In the genomic region with DNA sequence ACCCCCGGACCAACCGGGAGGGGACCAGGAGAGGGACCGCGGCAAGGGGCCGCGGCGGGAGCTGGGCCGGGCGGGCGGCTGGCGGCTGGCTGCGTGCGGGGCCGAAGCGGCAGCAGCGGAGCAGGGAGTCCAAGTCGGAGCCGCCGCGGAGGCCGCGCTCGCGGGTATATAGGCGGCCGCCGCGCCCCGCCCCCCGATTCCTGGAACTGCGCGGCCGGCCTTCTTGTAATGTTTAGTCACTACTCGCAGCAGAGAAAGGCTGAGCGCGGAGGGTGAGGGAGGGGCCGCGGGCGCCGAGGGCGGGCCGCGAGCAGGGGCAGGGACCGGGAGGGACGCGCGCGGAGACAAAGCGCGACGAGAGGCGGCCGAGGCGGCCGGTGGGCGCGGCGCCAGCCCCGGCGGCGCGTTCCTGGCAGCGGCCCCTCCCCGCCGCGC, we compare ENCODE assay signal across 8 cellular contexts. TPM values are rescaled to one million over a fixed set of nuclear protein-coding genes. Genes with fewer than 3 reads are reported as not detected.
A peak's percentile ranks its signal among the peaks of the same experiment; 100 is the strongest.
DNase-seq lines count a peak whose midpoint lies in the region; ATAC-seq and TF ChIP-seq lines count a peak whose summit lies in the region.

A gene with protein sequence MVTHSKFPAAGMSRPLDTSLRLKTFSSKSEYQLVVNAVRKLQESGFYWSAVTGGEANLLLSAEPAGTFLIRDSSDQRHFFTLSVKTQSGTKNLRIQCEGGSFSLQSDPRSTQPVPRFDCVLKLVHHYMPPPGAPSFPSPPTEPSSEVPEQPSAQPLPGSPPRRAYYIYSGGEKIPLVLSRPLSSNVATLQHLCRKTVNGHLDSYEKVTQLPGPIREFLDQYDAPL (minus strand): TSS at position 142 of the 435 bp plus-strand sequence. CDS start 982 bp downstream, outside the sequence.

- no peaks in the 10 kb centered on the region for H3K79me2 ChIP-seq in parathyroid adenoma

- no peak for TF ChIP-seq CTCF in parathyroid adenoma (IDR thresholded peaks at IDR 0.05)

- no peaks in the 10 kb centered on the region for H3K36me3 ChIP-seq in parathyroid adenoma (ENCODE audit: control insufficient read depth, insufficient read depth, low read length)
- peaks cover 24% of the 10 kb centered on the region for H3K36me3 ChIP-seq in thymus (ENCODE audit: control insufficient read depth, insufficient read depth)

- peak within 1 kb of the TSS; percentile 90 for H2AFZ ChIP-seq in parathyroid adenoma

- peak within 1 kb of the TSS; percentile 77 to 84 (median 84) for H3K4me3 Mint-ChIP-seq in T-cell
- peak within 1 kb of the TSS; percentile 88 for H3K4me3 Mint-ChIP-seq in activated naive CD8-positive, alpha-beta T cell treated with anti-CD3 and anti-CD28 coated beads, Interleukin-2, amount 50 U/mL, for 24 hours

- ATAC-seq in T-cell (replicated peaks in 1 of 4) (peak; percentile 71 to 81 (median 80)), Right ventricle myocardium superior (ENCODE audit: poor library complexity) (peak; percentile 81)
- ATAC-seq in activated naive CD8-positive, alpha-beta T cell treated with anti-CD3 and anti-CD28 coated beads, Interleukin-2, amount 50 U/mL, for 24 hours = peak; percentile 70

- H3K4me1 ChIP-seq in parathyroid adenoma (no peaks in the 10 kb centered on the region), thymus (ENCODE audit: control insufficient read depth, insufficient read depth, low read length) (peaks cover 34% of the 10 kb centered on the region)

- under 1% methylated on average over 66 of the region's 66 CpGs for WGBS in thymus

- H3K9me3 ChIP-seq in parathyroid adenoma (ENCODE audit: control insufficient read depth, low read length) (no peaks in the 10 kb centered on the region), thymus (ENCODE audit: control insufficient read depth) (no peaks in the 10 kb centered on the region)

- H3K27ac ChIP-seq in parathyroid adenoma (peak within 1 kb of the TSS; percentile 81), thymus (ENCODE audit: low read depth) (peak within 1 kb of the TSS; percentile 83)

- peaks cover 35 to 48% (median 46%) of the 10 kb centered on the region in 3 donors for H3K4me1 Mint-ChIP-seq in T-cell
- H3K4me1 Mint-ChIP-seq in activated naive CD8-positive, alpha-beta T cell treated with anti-CD3 and anti-CD28 coated beads, Interleukin-2, amount 50 U/mL, for 24 hours = peaks cover 51% of the 10 kb centered on the region

- intact Hi-C loops in Right ventricle myocardium superior (cut with DNase I) = loop anchor here (2.0 to 5.0 kb wide), 2 partner anchors 63 to 68 kb away; no protein-coding TSS in a partner anchor

- CTCF ChIA-PET in T-cell (lab: Charles Lee) = interaction anchor here in 1 of 2 donors (0.9 kb wide), 1 partner anchor 22 kb away, joined by 3 read pairs; no protein-coding TSS in a partner anchor

- DNase-seq in DMS153 treated with DMSO at 0.1 percent for 48 hours (lab: John Stamatoyannopoulos, UW; ENCODE audit: unreplicated experiment) = peak; percentile 88
- DNase-seq in HCEC 1CT = peak; percentile 97
- peak; percentile 70 for DNase-seq in NCI-H1417 treated with DMSO at 0.1 percent for 48 hours (lab: John Stamatoyannopoulos, UW)
- DNase-seq in T-cell = peak; percentile 78 to 96 (median 94)
- peak; percentile 96 for DNase-seq in activated naive CD8-positive, alpha-beta T cell treated with anti-CD3 and anti-CD28 coated beads, Interleukin-2, amount 50 U/mL, for 24 hours
- DNase-seq in Right ventricle myocardium superior = peak; percentile 97

- H3K27me3 ChIP-seq in parathyroid adenoma (ENCODE audit: control insufficient read depth, insufficient read depth, low read length) (no peaks in the 10 kb centered on the region), thymus (ENCODE audit: control insufficient read depth, insufficient read depth) (peaks cover 19% of the 10 kb centered on the region)

- peak within 1 kb of the TSS; percentile 83 for H3K9ac ChIP-seq in parathyroid adenoma

- H3K27ac Mint-ChIP-seq in T-cell = peak within 1 kb of the TSS; percentile 86 to 88
- peak within 1 kb of the TSS; percentile 91 for H3K27ac Mint-ChIP-seq in activated naive CD8-positive, alpha-beta T cell treated with anti-CD3 and anti-CD28 coated beads, Interleukin-2, amount 50 U/mL, for 24 hours

- H3K9me3 Mint-ChIP-seq in T-cell = no peaks in the 10 kb centered on the region
- no peaks in the 10 kb centered on the region for H3K9me3 Mint-ChIP-seq in activated naive CD8-positive, alpha-beta T cell treated with anti-CD3 and anti-CD28 coated beads, Interleukin-2, amount 50 U/mL, for 24 hours

- H3K36me3 Mint-ChIP-seq in T-cell = peaks cover 9% of the 10 kb centered on the region
- peaks cover 28% of the 10 kb centered on the region for H3K36me3 Mint-ChIP-seq in activated naive CD8-positive, alpha-beta T cell treated with anti-CD3 and anti-CD28 coated beads, Interleukin-2, amount 50 U/mL, for 24 hours (ENCODE audit: low read depth)

- H3K27me3 Mint-ChIP-seq in T-cell = peaks cover 0 to 5% of the 10 kb centered on the region in 2 donors
- peaks cover 18% of the 10 kb centered on the region for H3K27me3 Mint-ChIP-seq in activated naive CD8-positive, alpha-beta T cell treated with anti-CD3 and anti-CD28 coated beads, Interleukin-2, amount 50 U/mL, for 24 hours

- H3K4me3 ChIP-seq in parathyroid adenoma (ENCODE audit: low read depth, low read length) = peak within 1 kb of the TSS; percentile 65
- H3K4me3 ChIP-seq in thymus (ENCODE audit: low read length) = peak within 1 kb of the TSS; percentile 70

- POLR2A ChIA-PET in T-cell (lab: Charles Lee) = interaction anchor here (0.6 kb wide), 2 partner anchors 43 to 445 kb away, joined by 3 read pairs; no protein-coding TSS in a partner anchor

- H3K4me2 ChIP-seq in parathyroid adenoma (ENCODE audit: low read length) = peak within 1 kb of the TSS; percentile 91

RNA-seq across cellular contexts. Expression of the gene that starts here (rescaled TPM):
- total RNA-seq in T-cell (100 to 1,000 TPM in 2 of 5 donors, 10 to 100 TPM in 3; 14.2 to 248 (median 19.9) TPM), Right ventricle myocardium superior (10.5 TPM)
- polyA plus RNA-seq in thymus = 126 TPM

Comparison
In these comparisons a context has a peak if more than half of its experiments do, and no peak if none do; other contexts are left out.
1. Peak in every context shown above with its lines: DNase-seq, ATAC-seq, H3K4me3 ChIP-seq and H3K27ac ChIP-seq.